12 cellular contexts compared by ENCODE assay signal in the genomic region with DNA sequence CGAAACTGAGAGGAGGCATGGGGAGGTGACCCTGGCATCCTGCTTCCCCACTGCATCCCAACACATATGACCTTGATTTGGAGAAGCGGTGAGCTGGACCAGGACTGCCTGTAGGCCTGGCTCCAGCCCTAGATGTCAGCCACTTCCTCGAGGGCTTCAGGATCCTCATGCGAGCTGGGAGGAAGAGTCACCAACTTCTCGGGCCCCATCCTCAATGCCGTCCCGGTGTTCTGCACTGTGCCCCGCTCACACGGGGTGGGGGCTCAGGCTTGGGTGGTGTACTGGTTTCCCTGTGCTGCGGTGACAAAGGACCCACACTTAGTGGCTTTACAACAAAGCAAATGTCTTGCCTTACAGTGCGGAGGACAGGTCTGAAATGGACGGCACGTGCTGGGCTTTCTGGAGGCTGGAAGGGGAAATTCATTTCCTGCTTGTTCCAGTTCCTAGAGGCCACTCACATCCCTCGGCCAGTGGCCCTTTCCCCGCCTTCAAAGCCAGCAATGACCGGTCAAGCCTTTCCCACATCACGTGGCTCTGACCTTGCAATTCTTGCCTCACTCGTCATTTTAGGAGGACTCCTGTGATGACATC.
"Had no signal": no experiment of that assay in that cellular context is flagged by ENCODE, and none has a peak within 500 bp of the region (broad histone marks: within the 10 kb centered on the region; RNA-seq: fewer than 3 reads in every experiment).

No MANE protein-coding gene starts in this region.

- H3K4me3 Mint-ChIP-seq: activated naive CD8-positive, alpha-beta T cell treated with anti-CD3 and anti-CD28 coated beads, Interleukin-2, amount 50 U/mL, for 24 hours; activated T-cell treated with anti-CD3 and anti-CD28 coated beads, Interleukin-2, amount 50 U/mL, for 4 hours had no signal

- H3K36me3 ChIP-seq: ascending aorta, suprapubic skin, upper lobe of left lung had no signal

- ATAC-seq: activated naive CD8-positive, alpha-beta T cell treated with anti-CD3 and anti-CD28 coated beads, Interleukin-2, amount 50 U/mL, for 24 hours; activated T-cell treated with anti-CD3 and anti-CD28 coated beads, Interleukin-2, amount 50 U/mL, for 4 hours had no signal

- H3K27ac Mint-ChIP-seq: activated naive CD8-positive, alpha-beta T cell treated with anti-CD3 and anti-CD28 coated beads, Interleukin-2, amount 50 U/mL, for 24 hours had no signal

- FAIRE-seq: bronchial epithelial cell, endothelial cell of umbilical vein, keratinocyte had no signal

- H3K4me1 ChIP-seq: ascending aorta, suprapubic skin, upper lobe of left lung had no signal

- H3K4me1 Mint-ChIP-seq: activated naive CD8-positive, alpha-beta T cell treated with anti-CD3 and anti-CD28 coated beads, Interleukin-2, amount 50 U/mL, for 24 hours had no signal

- H3K9me3 ChIP-seq: ascending aorta, suprapubic skin had no signal

- H3K27ac ChIP-seq: ascending aorta, suprapubic skin, upper lobe of left lung had no signal

- DNase-seq: activated CD4-positive, alpha-beta T cell treated with anti-CD3 and anti-CD28 coated beads, Interleukin-2, amount 50 U/mL, for 1 hour; activated naive CD8-positive, alpha-beta T cell treated with anti-CD3 and anti-CD28 coated beads, Interleukin-2, amount 50 U/mL, for 24 hours; activated T-cell treated with anti-CD3 and anti-CD28 coated beads, Interleukin-2, amount 50 U/mL, for 4 hours; foreskin melanocyte; stimulated activated CD4-positive, alpha-beta T cell treated with anti-CD3 and anti-CD28 coated beads, Interleukin-1b, Interleukin-23, amount 100 ng/mL, for 48 hours; stimulated activated naive CD4-positive, alpha-beta T cell treated with Interleukin-2 at 50 U/mL for 16 hours had no signal

- H3K4me3 ChIP-seq: ascending aorta, suprapubic skin, upper lobe of left lung had no signal

- H3K27me3 Mint-ChIP-seq: activated naive CD8-positive, alpha-beta T cell treated with anti-CD3 and anti-CD28 coated beads, Interleukin-2, amount 50 U/mL, for 24 hours had no signal

- H3K27me3 ChIP-seq: ascending aorta, suprapubic skin, upper lobe of left lung had no signal
